11 cellular contexts compared by ENCODE assay signal in genomic region chr22:50301581-50301991, GRCh38. TPM values are rescaled to one million over a fixed set of nuclear protein-coding genes. Genes with fewer than 3 reads are reported as not detected.
DNase-seq lines count a peak whose midpoint lies in the region; ATAC-seq, FAIRE-seq and TF ChIP-seq lines count a peak whose summit lies in the region.
"Had no signal": no experiment of that assay in that cellular context is flagged by ENCODE, and none has a peak within 500 bp of the region (broad histone marks: within the 10 kb centered on the region; RNA-seq: fewer than 3 reads in every experiment).

No MANE protein-coding gene starts in this region.

- H3K36me3 ChIP-seq in HepG2 (replicated peaks in 1 of 2; ENCODE audit: control insufficient read depth in 1 of 2, insufficient read depth in 2 of 2, low read length in 2 of 2) (peaks cover 0 to 2% of the 10 kb centered on the region in 2 experiments; a peak in 1 of 5 replicates), right lobe of liver (no peaks in the 10 kb centered on the region), muscle layer of duodenum (ENCODE audit: control insufficient read depth in 1 of 2, insufficient read depth in 2 of 2, low read length in 2 of 2) (no peaks in the 10 kb centered on the region), vagina (no peaks in the 10 kb centered on the region)

- POLR2A ChIA-PET in HepG2 (lab: Yijun Ruan, JAX) = interaction anchor here (1.0 to 6.7 kb wide), 2 partner anchors 9 to 14 kb away, joined by 3 to 126 read pairs; no protein-coding TSS in a partner anchor

- H2AFZ ChIP-seq in HepG2 (ENCODE audit: low read length) = no peak overlapping the region

- no TSS peak for BruUV-seq in HepG2 (replicated peaks; lab: Mats Ljungman, UMichigan)

- CTCF ChIA-PET in HepG2 (lab: Yijun Ruan, JAX; ENCODE audit: low intra/inter-chr PET ratio, low total read pairs) = no interaction called here

- no peak for ATAC-seq in HepG2
- no peak for ATAC-seq in right lobe of liver
- no peak for ATAC-seq in HG03520 (IDR thresholded peaks at IDR 0.05; ENCODE audit: unreplicated experiment)
- ATAC-seq: left lobe of liver, T-helper 17 cell had no signal

- no peak for TF ChIP-seq EP300 in HepG2 (IDR thresholded peaks at IDR 0.05; ENCODE audit: low read depth in 2 of 2, low read length in 2 of 2)
- no peak for TF ChIP-seq EP300 in HepG2 (CRISPR knock-in tag; IDR thresholded peaks at IDR 0.05; ENCODE audit: borderline replicate concordance)

- H3K27ac ChIP-seq in HepG2 (ENCODE audit: extremely low read length, insufficient read depth, low read length) (no peak overlapping the region), right lobe of liver (no peak overlapping the region), muscle layer of duodenum (ENCODE audit: low read length) (peak overlapping the region; percentile 39), vagina (peak overlapping the region; percentile 90)

- no peak for FAIRE-seq in HepG2 (lab: Jason Lieb, UNC)

- 93% methylated on average over 5 of the region's 17 CpGs for WGBS in HepG2 (ENCODE audit: low lambda C conversion rate)
- 71% methylated on average over 8 of the region's 17 CpGs for WGBS in right lobe of liver (ENCODE audit: insufficient coverage, low coverage, low lambda C conversion rate, missing lambda C conversion rate)

- DNase-seq in HepG2 (ENCODE audit: low spot score) (no peak), right lobe of liver (no peak), cerebellar cortex (ENCODE audit: low spot score) (peak; percentile 10), vagina (ENCODE audit: extremely low spot score in 2 of 2) (no peak), AG20443 (ENCODE audit: low spot score) (no peak)
- DNase-seq in activated CD4-positive, alpha-beta T cell treated with anti-CD3 and anti-CD28 coated beads, Interleukin-2, amount 50 U/mL, for 4 hours = no peak
- DNase-seq: NCI-H2029 treated with DMSO at 0.1 percent for 48 hours, T-helper 17 cell had no signal

- TF ChIP-seq POLR2A in HepG2 (IDR thresholded peaks at IDR 0.05; ENCODE audit: insufficient read depth in 1 of 2, low read depth in 2 of 2, low read length in 2 of 2) (no peak), right lobe of liver (IDR thresholded peaks at IDR 0.05) (no peak), vagina (IDR thresholded peaks at IDR 0.05) (no peak)

- H3K27me3 ChIP-seq in HepG2 (ENCODE audit: control insufficient read depth in 1 of 2, insufficient read depth in 2 of 2, low read length in 2 of 2) = no peaks in the 10 kb centered on the region
- no peaks in the 10 kb centered on the region for H3K27me3 ChIP-seq in right lobe of liver
- no peaks in the 10 kb centered on the region for H3K27me3 ChIP-seq in muscle layer of duodenum (ENCODE audit: low read depth, low read length)
- H3K27me3 ChIP-seq in vagina = no peaks in the 10 kb centered on the region

- H3K9me3 ChIP-seq in HepG2 (ENCODE audit: low read length) = no peaks in the 10 kb centered on the region
- no peaks in the 10 kb centered on the region for H3K9me3 ChIP-seq in right lobe of liver
- H3K9me3 ChIP-seq in muscle layer of duodenum (ENCODE audit: control insufficient read depth in 1 of 2, low read length in 2 of 2) = no peaks in the 10 kb centered on the region
- no peaks in the 10 kb centered on the region for H3K9me3 ChIP-seq in vagina

- peaks cover 80% of the 10 kb centered on the region for H3K4me1 ChIP-seq in HepG2 (ENCODE audit: insufficient read depth, low read length)
- peaks cover 0 to 76% (median 35%) of the 10 kb centered on the region in 4 donors for H3K4me1 ChIP-seq in right lobe of liver
- peaks cover 34 to 84% of the 10 kb centered on the region in 2 donors for H3K4me1 ChIP-seq in muscle layer of duodenum (ENCODE audit: control insufficient read depth in 1 of 2, insufficient read depth in 2 of 2, low read length in 2 of 2)
- H3K4me1 ChIP-seq in vagina = peaks cover 93% of the 10 kb centered on the region

- TF ChIP-seq RAD21 in HepG2 (CRISPR knock-in tag; IDR thresholded peaks at IDR 0.05) = no peak

- peaks cover 11% of the 10 kb centered on the region; the same call in 1 of the 2 replicates for H4K20me1 ChIP-seq in HepG2 (ENCODE audit: insufficient read depth, low read length)

- intact Hi-C loops in HepG2 (cut with micrococcal nuclease; ENCODE audit: unreplicated experiment) (no loop called here), right lobe of liver (cut with DNase I) (no loop called here), vagina (cut with DNase I) (no loop called here)

- H3K4me2 ChIP-seq in HepG2 (ENCODE audit: low read depth, low read length) = no peak overlapping the region

- H3K9ac ChIP-seq in HepG2 (ENCODE audit: insufficient read depth, low read depth, low read length) = no peak overlapping the region

- H3K79me2 ChIP-seq in HepG2 (ENCODE audit: insufficient read depth, low read length) = peaks cover 79% of the 10 kb centered on the region

- H3K4me3 ChIP-seq in HepG2 (replicated peaks in 1 of 3; ENCODE audit: insufficient read depth in 1 of 3, low read depth in 2 of 3, low read length in 3 of 3) (no peak overlapping the region), right lobe of liver (no peak overlapping the region), muscle layer of duodenum (ENCODE audit: low read depth in 1 of 2, low read length in 2 of 2) (no peak overlapping the region), vagina (peak overlapping the region; percentile 12 to 20)

- TF ChIP-seq CTCF in HepG2 (CRISPR knock-in tag; IDR thresholded peaks at IDR 0.05) (no peak), right lobe of liver (IDR thresholded peaks at IDR 0.05) (no peak), vagina (IDR thresholded peaks at IDR 0.05) (no peak)

- in situ Hi-C loops in HepG2 (cut with HindIII; ENCODE audit: extremely low pct_ligation_motif_present, low pct_unique_long_range_greater_than_20kb) = no loop called here

RNA-seq across cellular contexts. Expression of gene PLXNB2, which starts 5.9 kb away (rescaled TPM):
- 19.3 and 32.6 TPM in 2 replicates for total RNA-seq in HepG2 (2016; rRNA removed; fragmentation: Illumina TruSeq; extraction: Trizol)
- 4.6 and 4.9 TPM in 2 replicates for total RNA-seq in HepG2 (2016; cell fraction: cytosol; rRNA removed; fragmentation: Illumina TruSeq; extraction: Trizol; ENCODE audit: low read depth)
- total RNA-seq in HepG2 (2016; cell fraction: insoluble cytoplasmic fraction; rRNA removed; fragmentation: Illumina TruSeq; extraction: Trizol) = 16.8 and 32.7 TPM in 2 replicates
- total RNA-seq in HepG2 (2016; cell fraction: membrane; rRNA removed; fragmentation: Illumina TruSeq; extraction: Trizol) = 13.7 and 15.6 TPM in 2 replicates
- 43.2 and 57.8 TPM in 2 replicates for total RNA-seq in HepG2 (2016; cell fraction: nucleus; rRNA removed; fragmentation: Illumina TruSeq; extraction: Trizol)
- polyA plus RNA-seq in HepG2 (2011; rRNA removed) = 68.9 and 79.4 TPM in 2 replicates
- polyA plus RNA-seq in HepG2 (2011; cell fraction: cytosol; rRNA removed) = 46.5 and 75.4 TPM in 2 replicates
- polyA plus RNA-seq in HepG2 (2011; cell fraction: nucleus; rRNA removed) = 265 and 413 TPM in 2 replicates
- polyA plus RNA-seq in HepG2 (2012) = 53.9 and 72.9 TPM in 2 replicates
- polyA plus RNA-seq in HepG2 (2016; cell fraction: cytosol; fragmentation: Illumina TruSeq; extraction: Trizol; ENCODE audit: low read depth) = 5.5 and 6.2 TPM in 2 replicates
- 16.2 and 23.0 TPM in 2 replicates for polyA plus RNA-seq in HepG2 (2016; cell fraction: insoluble cytoplasmic fraction; fragmentation: Illumina TruSeq; extraction: Trizol; ENCODE audit: low read depth)
- 10.1 and 11.9 TPM in 2 replicates for polyA plus RNA-seq in HepG2 (2016; cell fraction: membrane; fragmentation: Illumina TruSeq; extraction: Trizol; ENCODE audit: low read depth)
- polyA plus RNA-seq in HepG2 (2016; cell fraction: nucleus; fragmentation: Illumina TruSeq; extraction: Trizol; ENCODE audit: insufficient read depth, low read depth) = 148 and 155 TPM in 2 replicates
- polyA minus RNA-seq in HepG2 (2011; rRNA and poly(A)+ RNA removed; ENCODE audit: low replicate concordance) = 61.5 and 149 TPM in 2 replicates
- 76.6 and 89.8 TPM in 2 replicates for polyA minus RNA-seq in HepG2 (2011; cell fraction: cytosol; rRNA and poly(A)+ RNA removed)
- 57.9 and 61.3 TPM in 2 replicates for polyA minus RNA-seq in HepG2 (2011; cell fraction: nucleus; rRNA and poly(A)+ RNA removed)
- 100 to 1,000 TPM; 154 to 181 (median 161) TPM for total RNA-seq in right lobe of liver
- 180 TPM for total RNA-seq in vagina

RNA-seq across cellular contexts. Expression of gene DENND6B, which starts 25.2 kb away (rescaled TPM):
- 0.84 and 0.95 TPM in 2 replicates for total RNA-seq in HepG2 (2016; rRNA removed; fragmentation: Illumina TruSeq; extraction: Trizol)
- total RNA-seq in HepG2 (2016; cell fraction: cytosol; rRNA removed; fragmentation: Illumina TruSeq; extraction: Trizol; ENCODE audit: low read depth) = 0.30 and 0.44 TPM in 2 replicates
- total RNA-seq in HepG2 (2016; cell fraction: insoluble cytoplasmic fraction; rRNA removed; fragmentation: Illumina TruSeq; extraction: Trizol) = 0.22 and 0.65 TPM in 2 replicates
- 0.52 and 0.90 TPM in 2 replicates for total RNA-seq in HepG2 (2016; cell fraction: membrane; rRNA removed; fragmentation: Illumina TruSeq; extraction: Trizol)
- total RNA-seq in HepG2 (2016; cell fraction: nucleus; rRNA removed; fragmentation: Illumina TruSeq; extraction: Trizol) = 0.90 and 1.1 TPM in 2 replicates
- 3.8 and 4.2 TPM in 2 replicates for polyA plus RNA-seq in HepG2 (2011; rRNA removed)
- 1.8 TPM in 2 replicates for polyA plus RNA-seq in HepG2 (2011; cell fraction: cytosol; rRNA removed)
- 33.7 and 41.4 TPM in 2 replicates for polyA plus RNA-seq in HepG2 (2011; cell fraction: nucleus; rRNA removed)
- 2.5 and 2.6 TPM in 2 replicates for polyA plus RNA-seq in HepG2 (2012)
- 0.33 and 0.71 TPM in 2 replicates for polyA plus RNA-seq in HepG2 (2016; cell fraction: cytosol; fragmentation: Illumina TruSeq; extraction: Trizol; ENCODE audit: low read depth)
- 0.74 and 0.86 TPM in 2 replicates for polyA plus RNA-seq in HepG2 (2016; cell fraction: insoluble cytoplasmic fraction; fragmentation: Illumina TruSeq; extraction: Trizol; ENCODE audit: low read depth)
- polyA plus RNA-seq in HepG2 (2016; cell fraction: membrane; fragmentation: Illumina TruSeq; extraction: Trizol; ENCODE audit: low read depth) = 0.63 and 1.2 TPM in 2 replicates
- polyA plus RNA-seq in HepG2 (2016; cell fraction: nucleus; fragmentation: Illumina TruSeq; extraction: Trizol; ENCODE audit: insufficient read depth, low read depth) = 4.0 and 5.3 TPM in 2 replicates
- polyA minus RNA-seq in HepG2 (2011; rRNA and poly(A)+ RNA removed; ENCODE audit: low replicate concordance) = 0.58 and 2.9 TPM in 2 replicates
- 1.3 TPM in 2 replicates for polyA minus RNA-seq in HepG2 (2011; cell fraction: cytosol; rRNA and poly(A)+ RNA removed)
- polyA minus RNA-seq in HepG2 (2011; cell fraction: nucleus; rRNA and poly(A)+ RNA removed) = 2.6 and 3.3 TPM in 2 replicates
- total RNA-seq in right lobe of liver = 1 to 10 TPM in 5 of 6 experiments, under 1 TPM in 1; 0.98 to 4.1 (median 1.9) TPM
- total RNA-seq in vagina = 2.7 TPM

RNA-seq across cellular contexts. Expression of gene MAPK11, which starts 31.4 kb away (rescaled TPM):
- total RNA-seq in HepG2 (2016; rRNA removed; fragmentation: Illumina TruSeq; extraction: Trizol) (0.15 TPM in 1 of 2 replicates, not detected in the other), right lobe of liver (1 to 10 TPM; 1.7 to 6.4 (median 2.5) TPM), vagina (7.4 TPM)
- total RNA-seq in HepG2 (2016; cell fraction: cytosol; rRNA removed; fragmentation: Illumina TruSeq; extraction: Trizol; ENCODE audit: low read depth) = not detected in 2 replicates
- 0.12 and 0.15 TPM in 2 replicates for total RNA-seq in HepG2 (2016; cell fraction: insoluble cytoplasmic fraction; rRNA removed; fragmentation: Illumina TruSeq; extraction: Trizol)
- total RNA-seq in HepG2 (2016; cell fraction: membrane; rRNA removed; fragmentation: Illumina TruSeq; extraction: Trizol) = 0.10 and 0.19 TPM in 2 replicates
- 0.28 TPM in 1 of 2 replicates, not detected in the other for total RNA-seq in HepG2 (2016; cell fraction: nucleus; rRNA removed; fragmentation: Illumina TruSeq; extraction: Trizol)
- 0.17 and 0.46 TPM in 2 replicates for polyA plus RNA-seq in HepG2 (2011; rRNA removed)
- polyA plus RNA-seq in HepG2 (2011; cell fraction: cytosol; rRNA removed) = 0.13 and 0.19 TPM in 2 replicates
- polyA plus RNA-seq in HepG2 (2011; cell fraction: nucleus; rRNA removed) = 1.9 TPM in 2 replicates
- 0.21 TPM in 1 of 2 replicates, not detected in the other for polyA plus RNA-seq in HepG2 (2012)
- 0.05 and 0.07 TPM in 2 replicates for polyA plus RNA-seq in HepG2 (2016; cell fraction: cytosol; fragmentation: Illumina TruSeq; extraction: Trizol; ENCODE audit: low read depth)
- 0.19 and 0.24 TPM in 2 replicates for polyA plus RNA-seq in HepG2 (2016; cell fraction: insoluble cytoplasmic fraction; fragmentation: Illumina TruSeq; extraction: Trizol; ENCODE audit: low read depth)
- 0.13 TPM in 1 of 2 replicates, not detected in the other for polyA plus RNA-seq in HepG2 (2016; cell fraction: membrane; fragmentation: Illumina TruSeq; extraction: Trizol; ENCODE audit: low read depth)
- polyA plus RNA-seq in HepG2 (2016; cell fraction: nucleus; fragmentation: Illumina TruSeq; extraction: Trizol; ENCODE audit: insufficient read depth, low read depth) = 0.25 and 0.37 TPM in 2 replicates
- polyA minus RNA-seq in HepG2 (2011; rRNA and poly(A)+ RNA removed; ENCODE audit: low replicate concordance) = 0.58 and 0.94 TPM in 2 replicates
- not detected in 2 replicates for polyA minus RNA-seq in HepG2 (2011; cell fraction: cytosol; rRNA and poly(A)+ RNA removed)
- polyA minus RNA-seq in HepG2 (2011; cell fraction: nucleus; rRNA and poly(A)+ RNA removed) = 0.13 TPM in 1 of 2 replicates, not detected in the other

RNA-seq across cellular contexts. Expression of gene MAPK12, which starts 40.1 kb away (rescaled TPM):
- total RNA-seq in HepG2 (2016; rRNA removed; fragmentation: Illumina TruSeq; extraction: Trizol) (15.0 and 23.3 TPM in 2 replicates), right lobe of liver (1 to 10 TPM; 2.1 to 7.6 (median 3.6) TPM), vagina (15.0 TPM)
- 25.0 and 26.8 TPM in 2 replicates for total RNA-seq in HepG2 (2016; cell fraction: cytosol; rRNA removed; fragmentation: Illumina TruSeq; extraction: Trizol; ENCODE audit: low read depth)
- total RNA-seq in HepG2 (2016; cell fraction: insoluble cytoplasmic fraction; rRNA removed; fragmentation: Illumina TruSeq; extraction: Trizol) = 15.4 and 25.6 TPM in 2 replicates
- 43.0 and 45.2 TPM in 2 replicates for total RNA-seq in HepG2 (2016; cell fraction: membrane; rRNA removed; fragmentation: Illumina TruSeq; extraction: Trizol)
- total RNA-seq in HepG2 (2016; cell fraction: nucleus; rRNA removed; fragmentation: Illumina TruSeq; extraction: Trizol) = 20.3 and 23.6 TPM in 2 replicates
- 22.2 and 22.8 TPM in 2 replicates for polyA plus RNA-seq in HepG2 (2011; rRNA removed)
- 12.9 and 20.7 TPM in 2 replicates for polyA plus RNA-seq in HepG2 (2011; cell fraction: cytosol; rRNA removed)
- polyA plus RNA-seq in HepG2 (2011; cell fraction: nucleus; rRNA removed) = 115 and 151 TPM in 2 replicates
- polyA plus RNA-seq in HepG2 (2012) = 6.9 and 10.9 TPM in 2 replicates
- polyA plus RNA-seq in HepG2 (2016; cell fraction: cytosol; fragmentation: Illumina TruSeq; extraction: Trizol; ENCODE audit: low read depth) = 27.8 and 28.1 TPM in 2 replicates
- 14.6 and 16.4 TPM in 2 replicates for polyA plus RNA-seq in HepG2 (2016; cell fraction: insoluble cytoplasmic fraction; fragmentation: Illumina TruSeq; extraction: Trizol; ENCODE audit: low read depth)
- 37.0 and 38.8 TPM in 2 replicates for polyA plus RNA-seq in HepG2 (2016; cell fraction: membrane; fragmentation: Illumina TruSeq; extraction: Trizol; ENCODE audit: low read depth)
- 56.9 and 60.1 TPM in 2 replicates for polyA plus RNA-seq in HepG2 (2016; cell fraction: nucleus; fragmentation: Illumina TruSeq; extraction: Trizol; ENCODE audit: insufficient read depth, low read depth)
- polyA minus RNA-seq in HepG2 (2011; rRNA and poly(A)+ RNA removed; ENCODE audit: low replicate concordance) = 16.5 and 18.7 TPM in 2 replicates
- polyA minus RNA-seq in HepG2 (2011; cell fraction: cytosol; rRNA and poly(A)+ RNA removed) = 5.1 and 9.2 TPM in 2 replicates
- 25.6 and 25.8 TPM in 2 replicates for polyA minus RNA-seq in HepG2 (2011; cell fraction: nucleus; rRNA and poly(A)+ RNA removed)

RNA-seq across cellular contexts. Expression of gene PPP6R2, which starts 41.5 kb away (rescaled TPM):
- total RNA-seq in HepG2 (2016; rRNA removed; fragmentation: Illumina TruSeq; extraction: Trizol) = 36.1 and 55.0 TPM in 2 replicates
- total RNA-seq in HepG2 (2016; cell fraction: cytosol; rRNA removed; fragmentation: Illumina TruSeq; extraction: Trizol; ENCODE audit: low read depth) = 13.5 and 14.8 TPM in 2 replicates
- total RNA-seq in HepG2 (2016; cell fraction: insoluble cytoplasmic fraction; rRNA removed; fragmentation: Illumina TruSeq; extraction: Trizol) = 33.5 and 56.7 TPM in 2 replicates
- total RNA-seq in HepG2 (2016; cell fraction: membrane; rRNA removed; fragmentation: Illumina TruSeq; extraction: Trizol) = 26.4 and 27.2 TPM in 2 replicates
- 53.7 and 65.8 TPM in 2 replicates for total RNA-seq in HepG2 (2016; cell fraction: nucleus; rRNA removed; fragmentation: Illumina TruSeq; extraction: Trizol)
- polyA plus RNA-seq in HepG2 (2011; rRNA removed) = 102 and 112 TPM in 2 replicates
- 56.6 and 76.3 TPM in 2 replicates for polyA plus RNA-seq in HepG2 (2011; cell fraction: cytosol; rRNA removed)
- polyA plus RNA-seq in HepG2 (2011; cell fraction: nucleus; rRNA removed) = 458 and 611 TPM in 2 replicates
- polyA plus RNA-seq in HepG2 (2012) = 58.5 and 66.4 TPM in 2 replicates
- 6.8 and 7.7 TPM in 2 replicates for polyA plus RNA-seq in HepG2 (2016; cell fraction: cytosol; fragmentation: Illumina TruSeq; extraction: Trizol; ENCODE audit: low read depth)
- 26.5 and 32.8 TPM in 2 replicates for polyA plus RNA-seq in HepG2 (2016; cell fraction: insoluble cytoplasmic fraction; fragmentation: Illumina TruSeq; extraction: Trizol; ENCODE audit: low read depth)
- polyA plus RNA-seq in HepG2 (2016; cell fraction: membrane; fragmentation: Illumina TruSeq; extraction: Trizol; ENCODE audit: low read depth) = 17.1 and 18.2 TPM in 2 replicates
- polyA plus RNA-seq in HepG2 (2016; cell fraction: nucleus; fragmentation: Illumina TruSeq; extraction: Trizol; ENCODE audit: insufficient read depth, low read depth) = 172 and 175 TPM in 2 replicates
- 25.0 and 101 TPM in 2 replicates for polyA minus RNA-seq in HepG2 (2011; rRNA and poly(A)+ RNA removed; ENCODE audit: low replicate concordance)
- 29.8 and 30.8 TPM in 2 replicates for polyA minus RNA-seq in HepG2 (2011; cell fraction: cytosol; rRNA and poly(A)+ RNA removed)
- 84.9 and 89.9 TPM in 2 replicates for polyA minus RNA-seq in HepG2 (2011; cell fraction: nucleus; rRNA and poly(A)+ RNA removed)
- total RNA-seq in right lobe of liver = 10 to 100 TPM; 38.3 to 80.3 (median 54.4) TPM
- total RNA-seq in vagina = 49.1 TPM

Comparison
In these comparisons a context has a peak if more than half of its experiments do, and no peak if none do; other contexts are left out.
1. H3K27ac ChIP-seq: peak in muscle layer of duodenum (single experiment) and vagina (single experiment); none in HepG2 (single experiment) and right lobe of liver (0 of 3).
2. H3K4me3 ChIP-seq: peak in vagina (2 of 2); none in HepG2 (0 of 3), right lobe of liver (0 of 3) and muscle layer of duodenum (0 of 2).